ENCODE assay signal across 22 cellular contexts in the genomic region with DNA sequence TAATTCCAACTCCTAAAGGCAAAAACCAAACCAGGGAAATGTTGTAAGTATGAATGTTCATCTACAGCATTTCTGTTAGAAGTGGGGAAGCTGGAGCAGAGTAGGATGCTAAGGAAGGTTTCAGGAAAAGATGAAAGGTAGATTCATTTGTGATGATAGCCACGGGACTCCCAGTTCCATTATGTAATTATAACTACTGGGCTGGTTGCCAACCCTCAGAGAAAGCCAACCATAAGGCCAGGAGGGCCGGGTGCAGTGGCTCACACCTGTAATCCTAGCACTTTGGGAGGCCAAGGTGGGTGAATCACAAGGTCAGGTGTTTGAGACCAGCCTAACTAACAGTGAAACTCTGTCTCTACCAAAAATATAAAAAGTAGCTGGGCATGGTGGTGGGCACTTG.
A peak's percentile ranks its signal among the peaks of the same experiment; 100 is the strongest.
DNase-seq lines count a peak whose midpoint lies in the region; TF ChIP-seq lines count a peak whose summit lies in the region.
"Had no signal": no experiment of that assay in that cellular context is flagged by ENCODE, and none has a peak within 500 bp of the region (broad histone marks: within the 10 kb centered on the region; RNA-seq: fewer than 3 reads in every experiment).

No MANE protein-coding gene starts in this region.

- no peak for TF ChIP-seq CTCF in epithelial cell of esophagus (IDR thresholded peaks at IDR 0.05; ENCODE audit: insufficient read depth, low read depth, low read length, missing control alignments)

- intact Hi-C loops in head of caudate nucleus (cut with DNase I) = no loop called here

- H3K4me3 ChIP-seq in epithelial cell of esophagus (ENCODE audit: low read length) = no peak overlapping the region
- H3K4me3 ChIP-seq: cardiac muscle cell, PC-9, SK-N-MC, upper lobe of right lung had no signal

- DNase-seq in DMS 273 (lab: John Stamatoyannopoulos, UW; ENCODE audit: unreplicated experiment) = peak; percentile 38
- DNase-seq in DMS 273 treated with DMSO at 0.1 percent for 48 hours (lab: John Stamatoyannopoulos, UW) = no peak
- DNase-seq in NCI-H146 (lab: John Stamatoyannopoulos, UW) = peak; percentile 93
- peak; percentile 5 for DNase-seq in NCI-H345 treated with DMSO at 0.1 percent for 48 hours (lab: John Stamatoyannopoulos, UW; ENCODE audit: unreplicated experiment)
- peak; percentile 46 for DNase-seq in epithelial cell of esophagus (ENCODE audit: low read depth)
- no peak for DNase-seq in dermis blood vessel endothelial cell
- DNase-seq in activated CD8-positive, alpha-beta memory T cell treated with anti-CD3 and anti-CD28 coated beads, Interleukin-2, amount 50 U/mL, for 4 hours = no peak
- DNase-seq in head of caudate nucleus = no peak
- DNase-seq: activated CD4-positive, CD25-positive, alpha-beta regulatory T cell; activated CD8-positive, alpha-beta T cell treated with anti-CD3 and anti-CD28 coated beads for 36 hours; activated naive CD4-positive, alpha-beta T cell; activated T-cell treated with anti-CD3 and anti-CD28 coated beads, Interleukin-2, amount 50 U/mL, for 24 hours; AML-193; foreskin melanocyte; Karpas-422; NCI-H1048; NCI-H526 treated with DMSO at 0.1 percent for 48 hours; PC-9; right cardiac atrium; upper lobe of right lung had no signal

Comparison
In these comparisons a context has a peak if more than half of its experiments do, and no peak if none do; other contexts are left out.
1. DNase-seq: peak in DMS 273 (single experiment), NCI-H146 (single experiment), NCI-H345 treated with DMSO at 0.1 percent for 48 hours (single experiment) and epithelial cell of esophagus (single experiment); none in DMS 273 treated with DMSO at 0.1 percent for 48 hours (single experiment), dermis blood vessel endothelial cell (single experiment), activated CD8-positive, alpha-beta memory T cell treated with anti-CD3 and anti-CD28 coated beads, Interleukin-2, amount 50 U/mL, for 4 hours (single experiment) and head of caudate nucleus (0 of 42).